8 cellular contexts compared by ENCODE assay signal in genomic region chr1:40257688-40258444, GRCh38.
A peak's percentile ranks its signal among the peaks of the same experiment; 100 is the strongest.
DNase-seq lines count a peak whose midpoint lies in the region; ATAC-seq, FAIRE-seq and TF ChIP-seq lines count a peak whose summit lies in the region.

Gene ZMPSTE24 (plus strand): TSS chr1:40258236. CDS start chr1:40258272, 36 bp downstream.

- H3K4me3 ChIP-seq in AG09309 (ENCODE audit: control insufficient read depth, low read depth, low read length): peak within 1 kb of the TSS; percentile 97

- DNase-seq in AG09309 (ENCODE audit: low read depth) (peak; percentile 93), NCI-H446 treated with DMSO at 0.1 percent for 48 hours (lab: John Stamatoyannopoulos, UW) (peak; percentile 97), cerebellar cortex (ENCODE audit: low spot score) (peak; percentile 98)
- peak; percentile 90 for DNase-seq in stimulated activated CD4-positive, alpha-beta T cell treated with anti-CD3 and anti-CD28 coated beads, Interleukin-12 subunit alpha, Interleukin-12 subunit beta, amount 100 ng/mL, for 4 hours

- FAIRE-seq in islet of Langerhans (lab: Jason Lieb, UNC): peak; percentile 43

- ATAC-seq in GM19025 (IDR thresholded peaks at IDR 0.05; ENCODE audit: low read depth, unreplicated experiment) (peak; percentile 92), HG03342 (IDR thresholded peaks at IDR 0.05; ENCODE audit: unreplicated experiment) (peak; percentile 88)
- peak; percentile 98 for ATAC-seq in activated CD4-positive, CD25-positive, alpha-beta regulatory T cell treated with anti-CD3 and anti-CD28 coated beads, Interleukin-2, amount 50 U/mL, for 24 hours

- TF ChIP-seq CTCF in AG09309 (IDR thresholded peaks at IDR 0.05; ENCODE audit: control insufficient read depth, insufficient read depth, low read depth, low read length, missing control alignments): no peak

Comparison
In these comparisons a context has a peak if more than half of its experiments do, and no peak if none do; other contexts are left out.
1. Peak in every context shown above with its lines: DNase-seq, ATAC-seq and H3K4me3 ChIP-seq.